ENCODE assay signal across 19 cellular contexts in genomic region chr9:27387722-27388121, GRCh38.
DNase-seq lines count a peak whose midpoint lies in the region; ATAC-seq and TF ChIP-seq lines count a peak whose summit lies in the region.
"Had no signal": no experiment of that assay in that cellular context is flagged by ENCODE, and none has a peak within 500 bp of the region (broad histone marks: within the 10 kb centered on the region; RNA-seq: fewer than 3 reads in every experiment).

No MANE protein-coding gene starts in this region.

- H3K36me3 ChIP-seq in hepatocyte (replicated peaks; ENCODE audit: insufficient read depth, low read depth) (no peaks in the 10 kb centered on the region), left ventricle myocardium inferior (no peaks in the 10 kb centered on the region)
- H3K36me3 ChIP-seq: Peyer's patch had no signal

- ATAC-seq in HG03378 (IDR thresholded peaks at IDR 0.05; ENCODE audit: unreplicated experiment): no peak
- ATAC-seq: Right ventricle myocardium inferior, T-cell had no signal

- no peak for TF ChIP-seq POLR2A in NB4 (IDR thresholded peaks at IDR 0.05; ENCODE audit: extremely low read depth, insufficient read length)

- peaks cover 40% of the 10 kb centered on the region for H3K4me1 ChIP-seq in hepatocyte (ENCODE audit: insufficient read depth)
- peaks cover 6% of the 10 kb centered on the region for H3K4me1 ChIP-seq in left ventricle myocardium inferior

- no peaks in the 10 kb centered on the region for H3K9me2 ChIP-seq in hepatocyte (replicated peaks; ENCODE audit: insufficient read depth)

- peak; percentile 25 for DNase-seq in NB4 (ENCODE audit: low read depth)
- no peak for DNase-seq in hepatocyte (ENCODE audit: low spot score)
- DNase-seq in activated CD4-positive, alpha-beta T cell treated with anti-CD3 and anti-CD28 coated beads for 48 hours: no peak
- no peak for DNase-seq in NCI-H187 treated with DMSO at 0.1 percent for 48 hours (lab: John Stamatoyannopoulos, UW)
- DNase-seq in left ventricle myocardium inferior: no peak
- DNase-seq: AML-193, GDM1, GOT3, NCI-H1417 treated with DMSO at 0.1 percent for 48 hours, NCI-H2029, NCI-H2171, NCI-H526 treated with DMSO at 0.1 percent for 48 hours, Peyer's patch, T-cell had no signal

- H3K27me3 ChIP-seq in hepatocyte (no peaks in the 10 kb centered on the region), left ventricle myocardium inferior (ENCODE audit: low read depth) (no peaks in the 10 kb centered on the region)
- H3K27me3 ChIP-seq: Peyer's patch had no signal

- H3K4me2 ChIP-seq in hepatocyte: no peak overlapping the region

- 0 out of 2 replicates have a peak overlapping the region, but pooled peaks have one; percentile 95 for H3K27ac ChIP-seq in 22Rv1
- peak overlapping the region; percentile 86 for H3K27ac ChIP-seq in hepatocyte
- H3K27ac ChIP-seq in left ventricle myocardium inferior (replicated peaks): no peak overlapping the region
- H3K27ac ChIP-seq: SK-N-MC had no signal

- H4K20me1 ChIP-seq in hepatocyte (ENCODE audit: insufficient read depth, poor library complexity, severe bottlenecking): no peaks in the 10 kb centered on the region

- H2AFZ ChIP-seq in hepatocyte: no peak overlapping the region

- H3K9me3 ChIP-seq in hepatocyte (ENCODE audit: low read depth) (no peaks in the 10 kb centered on the region), left ventricle myocardium inferior (replicated peaks) (no peaks in the 10 kb centered on the region)
- H3K9me3 ChIP-seq: Peyer's patch had no signal

- intact Hi-C loops in left ventricle myocardium inferior (cut with micrococcal nuclease): no loop called here

- no peak for TF ChIP-seq CTCF in 22Rv1 (IDR thresholded peaks at IDR 0.05)
- 0 out of 3 replicates have a peak, but pooled peaks have one; percentile 22 for TF ChIP-seq CTCF in GM12872 (IDR thresholded peaks at IDR 0.05; ENCODE audit: insufficient read depth, low read depth, low read length)
- no peak for TF ChIP-seq CTCF in NB4 (IDR thresholded peaks at IDR 0.05; ENCODE audit: low read depth, low read length)
- no peak for TF ChIP-seq CTCF in hepatocyte (IDR thresholded peaks at IDR 0.05; ENCODE audit: poor library complexity)
- no peak for TF ChIP-seq CTCF in left ventricle myocardium inferior (IDR thresholded peaks at IDR 0.05; ENCODE audit: borderline replicate concordance)

- H3K4me3 ChIP-seq in NB4 (ENCODE audit: low read depth, low read length): no peak overlapping the region
- no peak overlapping the region for H3K4me3 ChIP-seq in hepatocyte
- H3K4me3 ChIP-seq in left ventricle myocardium inferior: no peak overlapping the region
- H3K4me3 ChIP-seq: Peyer's patch, SK-N-MC had no signal

- H3K79me2 ChIP-seq in hepatocyte: peaks cover 48% of the 10 kb centered on the region

- 91% methylated on average over 3 of the region's 3 CpGs for WGBS in hepatocyte (ENCODE audit: low lambda C conversion rate, missing lambda C conversion rate)
